ENCODE assay signal across 8 cellular contexts in genomic region chr10:72262019-72262404, GRCh38. TPM values are rescaled to one million over a fixed set of nuclear protein-coding genes. Genes with fewer than 3 reads are reported as not detected.
DNase-seq lines count a peak whose midpoint lies in the region; ATAC-seq, FAIRE-seq and TF ChIP-seq lines count a peak whose summit lies in the region.
"Not testable (repeated sequence)": the region's sequence is repeated elsewhere in the genome, so short reads cannot be mapped to it uniquely, and the experiment has no call there.

No MANE protein-coding gene starts in this region.

- H3K4me3 Mint-ChIP-seq in CD4-positive, alpha-beta memory T cell = peak overlapping the region; percentile 84 to 93 (median 89)
- peak overlapping the region; percentile 64; the same call in 1 of the 2 replicates for H3K4me3 Mint-ChIP-seq in WTC11
- H3K4me3 Mint-ChIP-seq in activated naive CD8-positive, alpha-beta T cell treated with anti-CD3 and anti-CD28 coated beads for 36 hours = peak overlapping the region; percentile 83
- H3K4me3 Mint-ChIP-seq in effector memory CD8-positive, alpha-beta T cell = peak overlapping the region; percentile 89 to 91

- H3K4ac ChIP-seq in trophoblast cell (ENCODE audit: low read depth, low read length) = not testable (repeated sequence)

- H3K23ac ChIP-seq in trophoblast cell (ENCODE audit: low read length) = not testable (repeated sequence)

- H2AFZ ChIP-seq in MM.1S (ENCODE audit: low read length) = peak overlapping the region; percentile 35; the same call in 1 of the 2 replicates
- H2AFZ ChIP-seq in HepG2 (ENCODE audit: low read length); trophoblast cell (ENCODE audit: insufficient read depth, low read length, poor library complexity): not testable (repeated sequence)

- TF ChIP-seq CTCF in MM.1S (IDR thresholded peaks at IDR 0.05; ENCODE audit: low read length); WTC11 (IDR thresholded peaks at IDR 0.05); HepG2 (CRISPR knock-in tag; IDR thresholded peaks at IDR 0.05); tibial artery (IDR thresholded peaks at IDR 0.05): not testable (repeated sequence)

- TF ChIP-seq POLR2A in HepG2 (IDR thresholded peaks at IDR 0.05; ENCODE audit: insufficient read depth in 1 of 2, low read depth in 2 of 2, low read length in 2 of 2) = not testable (repeated sequence)

- H4K12ac ChIP-seq in trophoblast cell (ENCODE audit: low read depth, low read length) = not testable (repeated sequence)

- H3K4me1 ChIP-seq in CD4-positive, alpha-beta memory T cell (ENCODE audit: insufficient read depth, low read length) = peaks cover 83% of the 10 kb centered on the region
- H3K4me1 ChIP-seq in MM.1S (ENCODE audit: low read length) (peaks cover 61% of the 10 kb centered on the region), HepG2 (ENCODE audit: insufficient read depth, low read length) (peaks cover 79% of the 10 kb centered on the region), trophoblast cell (ENCODE audit: control insufficient read depth in 1 of 2, insufficient read depth in 2 of 2, low read length in 2 of 2) (peaks cover 30 to 36% of the 10 kb centered on the region in 2 experiments), tibial artery (peaks cover 0 to 49% (median 36%) of the 10 kb centered on the region in 4 donors)

- H3K4me1 Mint-ChIP-seq in CD4-positive, alpha-beta memory T cell = peaks cover 41 to 65% (median 53%) of the 10 kb centered on the region in 4 donors
- H3K4me1 Mint-ChIP-seq in WTC11 = peaks cover 65% of the 10 kb centered on the region
- peaks cover 54% of the 10 kb centered on the region for H3K4me1 Mint-ChIP-seq in activated naive CD8-positive, alpha-beta T cell treated with anti-CD3 and anti-CD28 coated beads for 36 hours
- peaks cover 41 to 42% of the 10 kb centered on the region in 2 donors for H3K4me1 Mint-ChIP-seq in effector memory CD8-positive, alpha-beta T cell (ENCODE audit: low read depth in 2 of 2)

- CTCF ChIA-PET in CD4-positive, alpha-beta memory T cell (lab: Charles Lee; ENCODE audit: partially characterized antibody) = interaction anchor here (0.7 to 3.6 kb wide), 4 partner anchors 12 to 136 kb away, joined by 3 to 38 read pairs (median 4); partner anchors contain the start of gene DDIT4
- CTCF ChIA-PET in WTC11 (lab: Charles Lee) = interaction anchor here (0.6 to 6.1 kb wide), 4 partner anchors 12 to 192 kb away, joined by 3 to 75 read pairs (median 13); partner anchors contain the start of gene DDIT4
- CTCF ChIA-PET in HepG2 (lab: Yijun Ruan, JAX; ENCODE audit: low intra/inter-chr PET ratio, low total read pairs) = not testable (repeated sequence)

- not testable (repeated sequence) for H3K18ac ChIP-seq in trophoblast cell (ENCODE audit: low read length)

- H3K9me3 ChIP-seq in CD4-positive, alpha-beta memory T cell (ENCODE audit: control insufficient read depth in 1 of 2, low read length in 2 of 2); MM.1S (replicated peaks; ENCODE audit: insufficient read depth, low read length); HepG2 (ENCODE audit: low read length); trophoblast cell (ENCODE audit: insufficient read depth, low read depth, low read length); tibial artery: not testable (repeated sequence)

- H3K27me3 ChIP-seq in CD4-positive, alpha-beta memory T cell (ENCODE audit: insufficient read depth, low read length); MM.1S (replicated peaks; ENCODE audit: insufficient read depth, low read length); HepG2 (ENCODE audit: control insufficient read depth in 1 of 2, insufficient read depth in 2 of 2, low read length in 2 of 2); trophoblast cell (ENCODE audit: insufficient read depth, low read length); tibial artery: not testable (repeated sequence)

- intact Hi-C loops in CD4-positive, alpha-beta memory T cell (cut with micrococcal nuclease) = loop anchor here (5.0 kb wide), 1 partner anchor 45 kb away; the partner anchor contains the start of genes ANAPC16 and ASCC1
- intact Hi-C loops in HepG2 (cut with micrococcal nuclease; ENCODE audit: unreplicated experiment); tibial artery (cut with DNase I; ENCODE audit: low total_unique reads): not testable (repeated sequence)

- H2BK12ac ChIP-seq in trophoblast cell (ENCODE audit: low read length) = not testable (repeated sequence)

- DNase-seq in CD4-positive, alpha-beta memory T cell; WTC11 (ENCODE audit: low spot score); activated naive CD8-positive, alpha-beta T cell treated with anti-CD3 and anti-CD28 coated beads for 36 hours; effector memory CD8-positive, alpha-beta T cell; HepG2 (ENCODE audit: low spot score); trophoblast cell; tibial artery: not testable (repeated sequence)
- DNase-seq in MM.1S = peak; percentile 36

- not testable (repeated sequence) for H3K14ac ChIP-seq in trophoblast cell (ENCODE audit: low read length)

- in situ Hi-C loops in HepG2 (cut with HindIII; ENCODE audit: extremely low pct_ligation_motif_present, low pct_unique_long_range_greater_than_20kb) = not testable (repeated sequence)

- H3K36me3 ChIP-seq in CD4-positive, alpha-beta memory T cell (ENCODE audit: insufficient read depth, low read length); MM.1S (replicated peaks; ENCODE audit: insufficient read depth, low read length); HepG2 (replicated peaks in 1 of 2; ENCODE audit: control insufficient read depth in 1 of 2, insufficient read depth in 2 of 2, low read length in 2 of 2); trophoblast cell (ENCODE audit: control insufficient read depth in 1 of 2, insufficient read depth in 2 of 2, low read length in 2 of 2); tibial artery: not testable (repeated sequence)

- peak overlapping the region; percentile 95 to 98 (median 96) for H3K27ac Mint-ChIP-seq in CD4-positive, alpha-beta memory T cell
- peak overlapping the region; percentile 95 for H3K27ac Mint-ChIP-seq in WTC11
- H3K27ac Mint-ChIP-seq in activated naive CD8-positive, alpha-beta T cell treated with anti-CD3 and anti-CD28 coated beads for 36 hours = peak overlapping the region; percentile 99
- peak overlapping the region; percentile 95 to 99 for H3K27ac Mint-ChIP-seq in effector memory CD8-positive, alpha-beta T cell

- H3K9me2 ChIP-seq in MM.1S (replicated peaks; ENCODE audit: insufficient read depth, low read length) = not testable (repeated sequence)

- BruUV-seq in HepG2 (replicated peaks; lab: Mats Ljungman, UMichigan) = not testable (repeated sequence)

- H4K20me1 ChIP-seq in MM.1S (ENCODE audit: insufficient read depth, low read length); HepG2 (ENCODE audit: insufficient read depth, low read length): not testable (repeated sequence)

- POLR2A ChIA-PET in CD4-positive, alpha-beta memory T cell (lab: Charles Lee; ENCODE audit: partially characterized antibody) = interaction anchor here (0.9 to 13.8 kb wide), 8 partner anchors 12 to 75 kb away, joined by 3 to 161 read pairs (median 31); partner anchors contain the start of genes ANAPC16, ASCC1 and DDIT4
- POLR2A ChIA-PET in WTC11 (lab: Charles Lee) = interaction anchor here (0.8 to 3.9 kb wide), 4 partner anchors 12 to 61 kb away, joined by 3 to 182 read pairs (median 4); partner anchors contain the start of gene DDIT4
- POLR2A ChIA-PET in HepG2 (lab: Yijun Ruan, JAX) = interaction anchor here (1.6 to 5.8 kb wide), 3 partner anchors 12 to 64 kb away, joined by 6 to 155 read pairs (median 6); partner anchors contain the start of gene DDIT4

- not testable (repeated sequence) for TF ChIP-seq RAD21 in HepG2 (CRISPR knock-in tag; IDR thresholded peaks at IDR 0.05)

- not testable (repeated sequence) for H4K8ac ChIP-seq in trophoblast cell (ENCODE audit: low read depth, low read length)

- H2BK5ac ChIP-seq in trophoblast cell (ENCODE audit: low read depth, low read length, poor library complexity) = not testable (repeated sequence)

- not testable (repeated sequence) for TF ChIP-seq EP300 in HepG2 (IDR thresholded peaks at IDR 0.05; ENCODE audit: low read depth in 2 of 2, low read length in 2 of 2); HepG2 (CRISPR knock-in tag; IDR thresholded peaks at IDR 0.05; ENCODE audit: borderline replicate concordance)

- H3K4me2 ChIP-seq in MM.1S (ENCODE audit: low read depth, low read length) (peak overlapping the region; percentile 97), HepG2 (ENCODE audit: low read depth, low read length) (peak overlapping the region; percentile 91)
- H3K4me2 ChIP-seq in trophoblast cell (ENCODE audit: low read length) = not testable (repeated sequence)

- H3K4me3 ChIP-seq in CD4-positive, alpha-beta memory T cell (ENCODE audit: low read length in 2 of 2); trophoblast cell (ENCODE audit: low read depth, low read length); tibial artery: not testable (repeated sequence)
- H3K4me3 ChIP-seq in MM.1S (ENCODE audit: low read length) (peak overlapping the region; percentile 70; the same call in 1 of the 2 replicates), HepG2 (replicated peaks in 1 of 3; ENCODE audit: insufficient read depth in 1 of 3, low read depth in 2 of 3, low read length in 3 of 3) (peak overlapping the region; percentile 50 to 74 (median 61); a peak in 4 of 6 replicates)

- H3K79me2 ChIP-seq in MM.1S (ENCODE audit: low read length); HepG2 (ENCODE audit: insufficient read depth, low read length); trophoblast cell (ENCODE audit: control insufficient read depth, insufficient read depth, low read length, poor library complexity): not testable (repeated sequence)

- peaks cover 46% of the 10 kb centered on the region for H3F3A ChIP-seq in MM.1S (ENCODE audit: insufficient read depth, low read length)

- H3K27me3 Mint-ChIP-seq in CD4-positive, alpha-beta memory T cell; WTC11 (ENCODE audit: low read depth); activated naive CD8-positive, alpha-beta T cell treated with anti-CD3 and anti-CD28 coated beads for 36 hours; effector memory CD8-positive, alpha-beta T cell: not testable (repeated sequence)

- H3K27ac ChIP-seq in CD4-positive, alpha-beta memory T cell (ENCODE audit: low read depth, low read length) = peak overlapping the region; percentile 74
- H3K27ac ChIP-seq in MM.1S (ENCODE audit: low read length) = peak overlapping the region; percentile 99
- H3K27ac ChIP-seq in HepG2 (ENCODE audit: extremely low read length, insufficient read depth, low read length) = peak overlapping the region; percentile 91
- peak overlapping the region; percentile 97 for H3K27ac ChIP-seq in trophoblast cell (ENCODE audit: low read depth, low read length)
- H3K27ac ChIP-seq in tibial artery = peak overlapping the region; percentile 88 to 92

- ATAC-seq in WTC11; effector memory CD8-positive, alpha-beta T cell (replicated peaks); HepG2: not testable (repeated sequence)

- not testable (repeated sequence) for H3K36me3 Mint-ChIP-seq in CD4-positive, alpha-beta memory T cell; WTC11; activated naive CD8-positive, alpha-beta T cell treated with anti-CD3 and anti-CD28 coated beads for 36 hours
- peaks cover 15% of the 10 kb centered on the region for H3K36me3 Mint-ChIP-seq in effector memory CD8-positive, alpha-beta T cell (ENCODE audit: insufficient read depth)

- H2BK120ac ChIP-seq in trophoblast cell (ENCODE audit: insufficient read depth, low read length, poor library complexity) = not testable (repeated sequence)

- 73% methylated on average over 7 of the region's 7 CpGs for WGBS in HepG2 (ENCODE audit: low lambda C conversion rate)
- no CpG with 5 or more reads among the region's 7 CpGs for WGBS in trophoblast cell (ENCODE audit: extremely low coverage, insufficient coverage, insufficient read length)

- H2AK5ac ChIP-seq in trophoblast cell (ENCODE audit: low read length) = not testable (repeated sequence)

- peak overlapping the region; percentile 93 for H4K91ac ChIP-seq in trophoblast cell (ENCODE audit: low read depth, low read length)

- H3K79me1 ChIP-seq in trophoblast cell (ENCODE audit: low read length) = peaks cover 29% of the 10 kb centered on the region

- H3K9me3 Mint-ChIP-seq in CD4-positive, alpha-beta memory T cell; WTC11; activated naive CD8-positive, alpha-beta T cell treated with anti-CD3 and anti-CD28 coated beads for 36 hours; effector memory CD8-positive, alpha-beta T cell: not testable (repeated sequence)

- H3K9ac ChIP-seq in MM.1S (ENCODE audit: low read length) = peak overlapping the region; percentile 83
- H3K9ac ChIP-seq in HepG2 (ENCODE audit: insufficient read depth, low read depth, low read length) = peak overlapping the region; percentile 74
- H3K9ac ChIP-seq in trophoblast cell (ENCODE audit: low read length) = not testable (repeated sequence)

- not testable (repeated sequence) for FAIRE-seq in HepG2 (lab: Jason Lieb, UNC)

RNA-seq across cellular contexts. Expression of gene DDIT4, which starts 11.7 kb away (rescaled TPM):
- 10 to 100 TPM; 23.1 to 24.5 TPM for total RNA-seq in CD4-positive, alpha-beta memory T cell
- polyA plus RNA-seq in CD4-positive, alpha-beta memory T cell = 100 to 1,000 TPM; 154 to 635 TPM
- total RNA-seq in WTC11 (2021) = 118 to 158 TPM (median 153 TPM) in 3 replicates
- 100 to 1,000 TPM; 422 to 424 TPM for total RNA-seq in activated naive CD8-positive, alpha-beta T cell treated with anti-CD3 and anti-CD28 coated beads for 36 hours
- total RNA-seq in HepG2 (2016; rRNA removed; fragmentation: Illumina TruSeq; extraction: Trizol) = 35.2 and 35.6 TPM in 2 replicates
- 17.3 and 17.4 TPM in 2 replicates for total RNA-seq in HepG2 (2016; cell fraction: cytosol; rRNA removed; fragmentation: Illumina TruSeq; extraction: Trizol; ENCODE audit: low read depth)
- total RNA-seq in HepG2 (2016; cell fraction: insoluble cytoplasmic fraction; rRNA removed; fragmentation: Illumina TruSeq; extraction: Trizol) = 35.9 and 37.2 TPM in 2 replicates
- 34.5 and 35.2 TPM in 2 replicates for total RNA-seq in HepG2 (2016; cell fraction: membrane; rRNA removed; fragmentation: Illumina TruSeq; extraction: Trizol)
- total RNA-seq in HepG2 (2016; cell fraction: nucleus; rRNA removed; fragmentation: Illumina TruSeq; extraction: Trizol) = 19.2 and 19.4 TPM in 2 replicates
- polyA plus RNA-seq in HepG2 (2011; rRNA removed) = 40.7 and 78.9 TPM in 2 replicates
- 47.3 and 59.3 TPM in 2 replicates for polyA plus RNA-seq in HepG2 (2011; cell fraction: cytosol; rRNA removed)
- 73.1 and 98.3 TPM in 2 replicates for polyA plus RNA-seq in HepG2 (2011; cell fraction: nucleus; rRNA removed)
- polyA plus RNA-seq in HepG2 (2012) = 82.2 and 137 TPM in 2 replicates
- polyA plus RNA-seq in HepG2 (2016; cell fraction: cytosol; fragmentation: Illumina TruSeq; extraction: Trizol; ENCODE audit: low read depth) = 3.8 and 5.2 TPM in 2 replicates
- 24.9 and 26.7 TPM in 2 replicates for polyA plus RNA-seq in HepG2 (2016; cell fraction: insoluble cytoplasmic fraction; fragmentation: Illumina TruSeq; extraction: Trizol; ENCODE audit: low read depth)
- 8.1 and 8.4 TPM in 2 replicates for polyA plus RNA-seq in HepG2 (2016; cell fraction: membrane; fragmentation: Illumina TruSeq; extraction: Trizol; ENCODE audit: low read depth)
- 27.3 and 28.4 TPM in 2 replicates for polyA plus RNA-seq in HepG2 (2016; cell fraction: nucleus; fragmentation: Illumina TruSeq; extraction: Trizol; ENCODE audit: insufficient read depth, low read depth)
- polyA minus RNA-seq in HepG2 (2011; rRNA and poly(A)+ RNA removed; ENCODE audit: low replicate concordance) = 150 and 161 TPM in 2 replicates
- 74.7 and 77.2 TPM in 2 replicates for polyA minus RNA-seq in HepG2 (2011; cell fraction: cytosol; rRNA and poly(A)+ RNA removed)
- polyA minus RNA-seq in HepG2 (2011; cell fraction: nucleus; rRNA and poly(A)+ RNA removed) = 51.2 and 56.2 TPM in 2 replicates
- polyA plus RNA-seq in trophoblast cell (2013) = 175 and 178 TPM in 2 replicates

RNA-seq across cellular contexts. Expression of gene ASCC1, which starts 45.9 kb away (rescaled TPM):
- total RNA-seq in CD4-positive, alpha-beta memory T cell = 10 to 100 TPM; 14.3 to 17.5 TPM
- 10 to 100 TPM; 19.6 to 24.9 TPM for polyA plus RNA-seq in CD4-positive, alpha-beta memory T cell
- total RNA-seq in WTC11 (2021) = 30.4 to 38.7 TPM (median 32.5 TPM) in 3 replicates
- 10 to 100 TPM; 57.3 to 57.7 TPM for total RNA-seq in activated naive CD8-positive, alpha-beta T cell treated with anti-CD3 and anti-CD28 coated beads for 36 hours
- total RNA-seq in HepG2 (2016; rRNA removed; fragmentation: Illumina TruSeq; extraction: Trizol) = 30.1 and 51.0 TPM in 2 replicates
- total RNA-seq in HepG2 (2016; cell fraction: cytosol; rRNA removed; fragmentation: Illumina TruSeq; extraction: Trizol; ENCODE audit: low read depth) = 5.7 and 7.9 TPM in 2 replicates
- 31.9 and 52.7 TPM in 2 replicates for total RNA-seq in HepG2 (2016; cell fraction: insoluble cytoplasmic fraction; rRNA removed; fragmentation: Illumina TruSeq; extraction: Trizol)
- total RNA-seq in HepG2 (2016; cell fraction: membrane; rRNA removed; fragmentation: Illumina TruSeq; extraction: Trizol) = 8.5 and 11.2 TPM in 2 replicates
- 19.7 and 20.4 TPM in 2 replicates for total RNA-seq in HepG2 (2016; cell fraction: nucleus; rRNA removed; fragmentation: Illumina TruSeq; extraction: Trizol)
- 16.6 and 21.6 TPM in 2 replicates for polyA plus RNA-seq in HepG2 (2011; rRNA removed)
- polyA plus RNA-seq in HepG2 (2011; cell fraction: cytosol; rRNA removed) = 12.4 and 18.1 TPM in 2 replicates
- 7.4 and 10.0 TPM in 2 replicates for polyA plus RNA-seq in HepG2 (2011; cell fraction: nucleus; rRNA removed)
- polyA plus RNA-seq in HepG2 (2012) = 23.8 and 25.1 TPM in 2 replicates
- polyA plus RNA-seq in HepG2 (2016; cell fraction: cytosol; fragmentation: Illumina TruSeq; extraction: Trizol; ENCODE audit: low read depth) = 2.5 and 3.4 TPM in 2 replicates
- 47.4 and 47.8 TPM in 2 replicates for polyA plus RNA-seq in HepG2 (2016; cell fraction: insoluble cytoplasmic fraction; fragmentation: Illumina TruSeq; extraction: Trizol; ENCODE audit: low read depth)
- 5.9 and 6.9 TPM in 2 replicates for polyA plus RNA-seq in HepG2 (2016; cell fraction: membrane; fragmentation: Illumina TruSeq; extraction: Trizol; ENCODE audit: low read depth)
- polyA plus RNA-seq in HepG2 (2016; cell fraction: nucleus; fragmentation: Illumina TruSeq; extraction: Trizol; ENCODE audit: insufficient read depth, low read depth) = 22.3 and 27.0 TPM in 2 replicates
- 21.8 and 33.7 TPM in 2 replicates for polyA minus RNA-seq in HepG2 (2011; rRNA and poly(A)+ RNA removed; ENCODE audit: low replicate concordance)
- polyA minus RNA-seq in HepG2 (2011; cell fraction: cytosol; rRNA and poly(A)+ RNA removed) = 16.5 and 21.2 TPM in 2 replicates
- polyA minus RNA-seq in HepG2 (2011; cell fraction: nucleus; rRNA and poly(A)+ RNA removed) = 25.8 and 32.3 TPM in 2 replicates
- 33.6 and 35.4 TPM in 2 replicates for polyA plus RNA-seq in trophoblast cell (2013)

RNA-seq across cellular contexts. Expression of gene ANAPC16, which starts 46.2 kb away (rescaled TPM):
- 100 to 1,000 TPM; 114 to 118 TPM for total RNA-seq in CD4-positive, alpha-beta memory T cell
- 100 to 1,000 TPM; 324 to 472 TPM for polyA plus RNA-seq in CD4-positive, alpha-beta memory T cell
- total RNA-seq in WTC11 (2021) (52.3 to 72.4 TPM (median 72.3 TPM) in 3 replicates), HepG2 (2016; rRNA removed; fragmentation: Illumina TruSeq; extraction: Trizol) (74.8 and 95.6 TPM in 2 replicates)
- 10 to 100 TPM; 71.0 to 81.8 TPM for total RNA-seq in activated naive CD8-positive, alpha-beta T cell treated with anti-CD3 and anti-CD28 coated beads for 36 hours
- total RNA-seq in HepG2 (2016; cell fraction: cytosol; rRNA removed; fragmentation: Illumina TruSeq; extraction: Trizol; ENCODE audit: low read depth) = 91.2 and 103 TPM in 2 replicates
- total RNA-seq in HepG2 (2016; cell fraction: insoluble cytoplasmic fraction; rRNA removed; fragmentation: Illumina TruSeq; extraction: Trizol) = 76.8 and 94.9 TPM in 2 replicates
- 149 and 166 TPM in 2 replicates for total RNA-seq in HepG2 (2016; cell fraction: membrane; rRNA removed; fragmentation: Illumina TruSeq; extraction: Trizol)
- 25.8 and 31.4 TPM in 2 replicates for total RNA-seq in HepG2 (2016; cell fraction: nucleus; rRNA removed; fragmentation: Illumina TruSeq; extraction: Trizol)
- polyA plus RNA-seq in HepG2 (2011; rRNA removed) = 70.4 and 89.4 TPM in 2 replicates
- 49.3 and 62.9 TPM in 2 replicates for polyA plus RNA-seq in HepG2 (2011; cell fraction: cytosol; rRNA removed)
- polyA plus RNA-seq in HepG2 (2011; cell fraction: nucleus; rRNA removed) = 10.9 and 14.2 TPM in 2 replicates
- 59.2 and 62.8 TPM in 2 replicates for polyA plus RNA-seq in HepG2 (2012)
- 138 and 184 TPM in 2 replicates for polyA plus RNA-seq in HepG2 (2016; cell fraction: cytosol; fragmentation: Illumina TruSeq; extraction: Trizol; ENCODE audit: low read depth)
- polyA plus RNA-seq in HepG2 (2016; cell fraction: insoluble cytoplasmic fraction; fragmentation: Illumina TruSeq; extraction: Trizol; ENCODE audit: low read depth) = 106 and 114 TPM in 2 replicates
- 159 and 184 TPM in 2 replicates for polyA plus RNA-seq in HepG2 (2016; cell fraction: membrane; fragmentation: Illumina TruSeq; extraction: Trizol; ENCODE audit: low read depth)
- 52.6 and 58.6 TPM in 2 replicates for polyA plus RNA-seq in HepG2 (2016; cell fraction: nucleus; fragmentation: Illumina TruSeq; extraction: Trizol; ENCODE audit: insufficient read depth, low read depth)
- polyA minus RNA-seq in HepG2 (2011; rRNA and poly(A)+ RNA removed; ENCODE audit: low replicate concordance) = 27.8 and 41.1 TPM in 2 replicates
- 13.3 and 15.2 TPM in 2 replicates for polyA minus RNA-seq in HepG2 (2011; cell fraction: cytosol; rRNA and poly(A)+ RNA removed)
- polyA minus RNA-seq in HepG2 (2011; cell fraction: nucleus; rRNA and poly(A)+ RNA removed) = 9.3 and 13.2 TPM in 2 replicates
- 51.1 and 52.7 TPM in 2 replicates for polyA plus RNA-seq in trophoblast cell (2013)
